9 cellular contexts compared by ENCODE assay signal in genomic region chr2:44233450-44234128, GRCh38. TPM values are rescaled to one million over a fixed set of nuclear protein-coding genes. Genes with fewer than 3 reads are reported as not detected.
DNase-seq lines count a peak whose midpoint lies in the region; ATAC-seq, FAIRE-seq and TF ChIP-seq lines count a peak whose summit lies in the region.
"Had no signal": no experiment of that assay in that cellular context is flagged by ENCODE, and none has a peak within 500 bp of the region (broad histone marks: within the 10 kb centered on the region; RNA-seq: fewer than 3 reads in every experiment).

No MANE protein-coding gene starts in this region.

- H2AFZ ChIP-seq in astrocyte (ENCODE audit: low read depth, low read length) (no peak overlapping the region), keratinocyte (ENCODE audit: control insufficient read depth, low read length) (no peak overlapping the region)

- peak overlapping the region; percentile 57 for H3K4me2 ChIP-seq in astrocyte (ENCODE audit: low read length)
- H3K4me2 ChIP-seq in keratinocyte (ENCODE audit: control insufficient read depth, extremely low read depth, insufficient read depth, low read depth, low read length): peak overlapping the region; percentile 15

- peaks cover 30% of the 10 kb centered on the region for H3K4me1 ChIP-seq in HUES6 (ENCODE audit: control insufficient read depth, insufficient read depth, low read length)
- peaks cover 17% of the 10 kb centered on the region for H3K4me1 ChIP-seq in astrocyte (ENCODE audit: insufficient read depth, low read length)
- H3K4me1 ChIP-seq in keratinocyte (ENCODE audit: control insufficient read depth, extremely low read depth, insufficient read depth, low read length): peaks cover 10% of the 10 kb centered on the region
- H3K4me1 ChIP-seq in left ventricle myocardium inferior: no peaks in the 10 kb centered on the region

- H3K9ac ChIP-seq in HUES6 (ENCODE audit: low read length): no peak overlapping the region
- peak overlapping the region; percentile 15 for H3K9ac ChIP-seq in astrocyte (ENCODE audit: low read length)
- H3K9ac ChIP-seq in keratinocyte (ENCODE audit: control insufficient read depth, extremely low read depth, insufficient read depth, low read length): no peak overlapping the region

- H3K27me3 ChIP-seq in HUES6 (ENCODE audit: control insufficient read depth, insufficient read depth, low read length): no peaks in the 10 kb centered on the region
- H3K27me3 ChIP-seq in astrocyte (ENCODE audit: insufficient read depth, low read length): no peaks in the 10 kb centered on the region
- no peaks in the 10 kb centered on the region for H3K27me3 ChIP-seq in keratinocyte (ENCODE audit: control insufficient read depth, extremely low read depth, insufficient read depth, low read length)
- no peaks in the 10 kb centered on the region for H3K27me3 ChIP-seq in left ventricle myocardium inferior (ENCODE audit: low read depth)

- ATAC-seq in effector memory CD8-positive, alpha-beta T cell (replicated peaks): no peak
- no peak for ATAC-seq in GM21360 (IDR thresholded peaks at IDR 0.05; ENCODE audit: unreplicated experiment)

- peak; percentile 89 for FAIRE-seq in astrocyte (lab: Jason Lieb, UNC)
- peak; percentile 70 for FAIRE-seq in keratinocyte (lab: Jason Lieb, UNC)

- peak overlapping the region; percentile 10; the same call in 1 of the 2 replicates for H3K27ac ChIP-seq in HUES6 (ENCODE audit: low read depth, low read length)
- H3K27ac ChIP-seq in astrocyte (ENCODE audit: low read depth, low read length): peak overlapping the region; percentile 58
- no peak overlapping the region for H3K27ac ChIP-seq in keratinocyte (ENCODE audit: control insufficient read depth, insufficient read depth, low read length)
- no peak overlapping the region for H3K27ac ChIP-seq in left ventricle myocardium inferior (replicated peaks)

- intact Hi-C loops in left ventricle myocardium inferior (cut with micrococcal nuclease): no loop called here

- H4K20me1 ChIP-seq in astrocyte (ENCODE audit: insufficient read depth, low read length) (no peaks in the 10 kb centered on the region), keratinocyte (ENCODE audit: control insufficient read depth, extremely low read depth, insufficient read depth, low read length) (no peaks in the 10 kb centered on the region)

- no peaks in the 10 kb centered on the region for H3K9me3 Mint-ChIP-seq in astrocyte (ENCODE audit: unreplicated experiment)
- no peaks in the 10 kb centered on the region for H3K9me3 Mint-ChIP-seq in effector memory CD8-positive, alpha-beta T cell
- H3K9me3 Mint-ChIP-seq: central memory CD8-positive, alpha-beta T cell had no signal

- TF ChIP-seq CTCF in astrocyte (IDR thresholded peaks at IDR 0.05; ENCODE audit: insufficient read depth, low read depth, low read length) (no peak), keratinocyte (optimal IDR thresholded peaks at IDR 0.05 in 1 of 3, IDR thresholded peaks at IDR 0.05 in 1 of 3, conservative IDR thresholded peaks at IDR 0.05 in 1 of 3; ENCODE audit: extremely low read depth in 1 of 3, insufficient read depth in 2 of 3, low read length in 3 of 3) (no peak), GM10266 (IDR thresholded peaks at IDR 0.05; ENCODE audit: control insufficient read depth, insufficient read depth, low read depth, missing control alignments) (no peak), left ventricle myocardium inferior (IDR thresholded peaks at IDR 0.05; ENCODE audit: borderline replicate concordance) (no peak)

- DNase-seq in DMS114 treated with DMSO at 0.1 percent for 48 hours (lab: John Stamatoyannopoulos, UW; ENCODE audit: unreplicated experiment) (peak; percentile 76), astrocyte (ENCODE audit: low read depth) (peak; percentile 72), keratinocyte (ENCODE audit: low read depth, low spot score) (no peak), GM10266 (ENCODE audit: extremely low spot score) (no peak), left ventricle myocardium inferior (no peak)
- DNase-seq in effector memory CD8-positive, alpha-beta T cell: no peak

- no peaks in the 10 kb centered on the region for H3K9me3 ChIP-seq in HUES6 (ENCODE audit: control insufficient read depth, insufficient read depth, low read depth, low read length)
- H3K9me3 ChIP-seq in astrocyte (ENCODE audit: insufficient read depth, low read depth, low read length): no peaks in the 10 kb centered on the region
- H3K9me3 ChIP-seq in keratinocyte (ENCODE audit: control insufficient read depth, low read depth, low read length): no peaks in the 10 kb centered on the region
- no peaks in the 10 kb centered on the region for H3K9me3 ChIP-seq in left ventricle myocardium inferior (replicated peaks)

- dilution Hi-C loops in keratinocyte (cut with MboI; ENCODE audit: extremely low pct_ligation_motif_present, low sequenced_read_pairs): no loop called here

- peaks cover 13% of the 10 kb centered on the region for H3K4me1 Mint-ChIP-seq in astrocyte (ENCODE audit: low read depth, unreplicated experiment)
- H3K4me1 Mint-ChIP-seq in effector memory CD8-positive, alpha-beta T cell (ENCODE audit: low read depth in 2 of 2): peaks cover 6 to 12% of the 10 kb centered on the region in 2 donors

- H3K36me3 ChIP-seq in HUES6 (ENCODE audit: control insufficient read depth, insufficient read depth, low read length) (peaks cover 11% of the 10 kb centered on the region; the same call in 1 of the 2 replicates), astrocyte (ENCODE audit: insufficient read depth, low read length) (no peaks in the 10 kb centered on the region), keratinocyte (ENCODE audit: control insufficient read depth in 2 of 2, extremely low read depth in 1 of 2, insufficient read depth in 2 of 2, low read length in 2 of 2) (no peaks in the 10 kb centered on the region), left ventricle myocardium inferior (peaks cover 7% of the 10 kb centered on the region)

- H3K36me3 Mint-ChIP-seq in astrocyte (ENCODE audit: low read depth, unreplicated experiment): no peaks in the 10 kb centered on the region
- peaks cover 8% of the 10 kb centered on the region for H3K36me3 Mint-ChIP-seq in effector memory CD8-positive, alpha-beta T cell (ENCODE audit: insufficient read depth)

- no peaks in the 10 kb centered on the region for H3K27me3 Mint-ChIP-seq in astrocyte (ENCODE audit: low read depth, unreplicated experiment)
- no peaks in the 10 kb centered on the region for H3K27me3 Mint-ChIP-seq in effector memory CD8-positive, alpha-beta T cell
- H3K27me3 Mint-ChIP-seq: central memory CD8-positive, alpha-beta T cell had no signal

- no peaks in the 10 kb centered on the region for H3K9me1 ChIP-seq in keratinocyte (ENCODE audit: control insufficient read depth, extremely low read depth, insufficient read depth, low read length)

- H3K4me3 ChIP-seq in HUES6 (ENCODE audit: low read depth, low read length) (no peak overlapping the region; the same call in 1 of the 2 replicates), astrocyte (ENCODE audit: insufficient read depth, low read depth, low read length) (no peak overlapping the region), keratinocyte (ENCODE audit: control insufficient read depth in 2 of 3, extremely low read depth in 1 of 3, insufficient read depth in 2 of 3, low read depth in 1 of 3, low read length in 3 of 3) (no peak overlapping the region), left ventricle myocardium inferior (no peak overlapping the region)

- H3K79me2 ChIP-seq in astrocyte (ENCODE audit: insufficient read depth, low read length) (no peaks in the 10 kb centered on the region), keratinocyte (ENCODE audit: control insufficient read depth, insufficient read depth, low read length) (no peaks in the 10 kb centered on the region)

- no peak overlapping the region for H3K4me3 Mint-ChIP-seq in astrocyte (ENCODE audit: unreplicated experiment)
- no peak overlapping the region for H3K4me3 Mint-ChIP-seq in effector memory CD8-positive, alpha-beta T cell
- H3K4me3 Mint-ChIP-seq: central memory CD8-positive, alpha-beta T cell had no signal

- peak overlapping the region; percentile 75 for H3K27ac Mint-ChIP-seq in astrocyte (ENCODE audit: unreplicated experiment)
- H3K27ac Mint-ChIP-seq in effector memory CD8-positive, alpha-beta T cell: no peak overlapping the region

RNA-seq across cellular contexts. Expression of gene SLC3A1, which starts 41.7 kb away (rescaled TPM):
- total RNA-seq in astrocyte: 0.20 TPM in 1 of 2 replicates, not detected in the other
- not detected in 3 replicates for polyA plus RNA-seq in keratinocyte
- not detected for polyA plus RNA-seq in keratinocyte (2011; ENCODE audit: low read depth)
- polyA plus RNA-seq in keratinocyte (2011; cell fraction: cytosol; rRNA removed): not detected in 2 replicates
- polyA plus RNA-seq in keratinocyte (2011; cell fraction: nucleus; rRNA removed): 0.25 TPM in 1 of 2 replicates, not detected in the other
- polyA plus RNA-seq in keratinocyte (2012; ENCODE audit: low replicate concordance): 0.35 TPM in 1 of 2 replicates, not detected in the other
- polyA minus RNA-seq in keratinocyte: not detected in 3 replicates
- polyA minus RNA-seq in keratinocyte (2011; cell fraction: cytosol; rRNA and poly(A)+ RNA removed): not detected
- polyA minus RNA-seq in keratinocyte (2011; cell fraction: nucleus; rRNA and poly(A)+ RNA removed): not detected in 2 replicates
- not detected for total RNA-seq in left ventricle myocardium inferior

Comparison
In these comparisons a context has a peak if more than half of its experiments do, and no peak if none do; other contexts are left out.
1. DNase-seq: peak in DMS114 treated with DMSO at 0.1 percent for 48 hours (single experiment) and astrocyte (single experiment); none in keratinocyte (single experiment), GM10266 (single experiment), effector memory CD8-positive, alpha-beta T cell (0 of 3) and left ventricle myocardium inferior (single experiment).
2. H3K27ac ChIP-seq: peak in HUES6 (single experiment) and astrocyte (single experiment); none in keratinocyte (single experiment) and left ventricle myocardium inferior (single experiment).